ENCODE assay signal across 1 cellular context in the genomic region with DNA sequence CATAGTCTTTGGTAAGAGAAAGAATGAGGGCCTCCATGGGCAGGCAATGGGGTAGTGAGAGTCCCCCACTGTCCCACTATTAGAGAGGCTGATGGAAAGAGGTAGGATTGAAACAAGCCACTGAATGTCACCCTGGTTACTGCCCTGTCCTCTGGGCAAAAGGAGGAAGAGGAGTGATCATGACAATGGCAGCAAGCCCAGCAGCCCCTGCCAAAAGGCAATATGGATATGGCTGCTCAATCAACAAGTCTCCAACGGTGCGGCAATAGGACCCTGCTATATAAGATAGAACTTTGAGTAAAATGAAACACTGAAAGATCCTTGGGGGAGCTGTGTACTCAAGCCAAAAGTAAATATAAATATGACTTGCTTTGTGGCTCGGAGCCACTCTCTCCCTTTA.
TF ChIP-seq lines count a peak whose summit lies in the region.

No MANE protein-coding gene starts in this region.

TF ChIP-seq in WTC11, 78 proteins besides CTCF, POLR2A, EP300 and RAD21 (continued from another document):
- TF ChIP-seq, protein P1, sequence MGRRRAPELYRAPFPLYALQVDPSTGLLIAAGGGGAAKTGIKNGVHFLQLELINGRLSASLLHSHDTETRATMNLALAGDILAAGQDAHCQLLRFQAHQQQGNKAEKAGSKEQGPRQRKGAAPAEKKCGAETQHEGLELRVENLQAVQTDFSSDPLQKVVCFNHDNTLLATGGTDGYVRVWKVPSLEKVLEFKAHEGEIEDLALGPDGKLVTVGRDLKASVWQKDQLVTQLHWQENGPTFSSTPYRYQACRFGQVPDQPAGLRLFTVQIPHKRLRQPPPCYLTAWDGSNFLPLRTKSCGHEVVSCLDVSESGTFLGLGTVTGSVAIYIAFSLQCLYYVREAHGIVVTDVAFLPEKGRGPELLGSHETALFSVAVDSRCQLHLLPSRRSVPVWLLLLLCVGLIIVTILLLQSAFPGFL (CRISPR knock-in tag; IDR thresholded peaks at IDR 0.05; ENCODE audit: borderline replicate concordance) = no peak
